ENCODE assay signal across 24 cellular contexts in genomic region chr4:141571793-141572192, GRCh38.
"Had no signal": no experiment of that assay in that cellular context is flagged by ENCODE, and none has a peak within 500 bp of the region (broad histone marks: within the 10 kb centered on the region; RNA-seq: fewer than 3 reads in every experiment).

No MANE protein-coding gene starts in this region.

- H3K27ac Mint-ChIP-seq: activated CD4-positive, alpha-beta T cell treated with anti-CD3 and anti-CD28 coated beads, Interleukin-2, amount 10 ng/mL, durations not matched to agents 24 days and 14 days; activated CD8-positive, alpha-beta T cell treated with anti-CD3 and anti-CD28 coated beads for 36 hours; activated naive CD4-positive, alpha-beta T cell treated with anti-CD3 and anti-CD28 coated beads, Interleukin-2, amount 50 U/mL, for 24 hours; activated naive CD8-positive, alpha-beta T cell treated with anti-CD3 and anti-CD28 coated beads, Interleukin-2, amount 10 ng/mL, durations not matched to agents 7 days and 5 days; activated T-helper 2 cell treated with anti-CD3 and anti-CD28 coated beads, Interferon-gamma antibody, Interleukin-2, Interleukin-4, amounts not matched to agents 10 μg/mL and 5 μg/mL and 100 μg/mL, durations not matched to agents 14 hours and 24 hours and 36 hours had no signal

- H3K4me3 Mint-ChIP-seq: activated CD4-positive, alpha-beta T cell treated with anti-CD3 and anti-CD28 coated beads, Interleukin-2, amount 10 ng/mL, durations not matched to agents 24 days and 14 days; activated CD8-positive, alpha-beta T cell treated with anti-CD3 and anti-CD28 coated beads for 36 hours; activated naive CD4-positive, alpha-beta T cell treated with anti-CD3 and anti-CD28 coated beads, Interleukin-2, amount 50 U/mL, for 24 hours; activated naive CD8-positive, alpha-beta T cell treated with anti-CD3 and anti-CD28 coated beads, Interleukin-2, amount 10 ng/mL, durations not matched to agents 7 days and 5 days; central memory CD8-positive, alpha-beta T cell had no signal

- H3K4me2 ChIP-seq: KMS-11 had no signal

- ATAC-seq: activated CD8-positive, alpha-beta T cell treated with anti-CD3 and anti-CD28 coated beads for 36 hours had no signal

- H3K9me3 ChIP-seq: ascending aorta, Peyer's patch had no signal

- H3K36me3 Mint-ChIP-seq: activated naive CD4-positive, alpha-beta T cell treated with anti-CD3 and anti-CD28 coated beads, Interleukin-2, amount 50 U/mL, for 24 hours; activated naive CD8-positive, alpha-beta T cell treated with anti-CD3 and anti-CD28 coated beads, Interleukin-2, amount 10 ng/mL, durations not matched to agents 7 days and 5 days had no signal

- H3K36me3 ChIP-seq: ascending aorta, cardiac muscle cell, Peyer's patch had no signal

- H3K27ac ChIP-seq: ascending aorta, cardiac muscle cell, KMS-11, Peyer's patch had no signal

- H3K27me3 ChIP-seq: ascending aorta, cardiac muscle cell, Peyer's patch had no signal

- H3K4me1 Mint-ChIP-seq: activated CD4-positive, alpha-beta T cell treated with anti-CD3 and anti-CD28 coated beads, Interleukin-2, amount 10 ng/mL, durations not matched to agents 24 days and 14 days; activated naive CD4-positive, alpha-beta T cell treated with anti-CD3 and anti-CD28 coated beads, Interleukin-2, amount 50 U/mL, for 24 hours; activated naive CD8-positive, alpha-beta T cell treated with anti-CD3 and anti-CD28 coated beads, Interleukin-2, amount 10 ng/mL, durations not matched to agents 7 days and 5 days; central memory CD8-positive, alpha-beta T cell had no signal

- DNase-seq: activated CD4-positive, alpha-beta T cell treated with anti-CD3 and anti-CD28 coated beads, Interleukin-2, amount 10 ng/mL, durations not matched to agents 24 days and 14 days; activated CD4-positive, alpha-beta T cell treated with anti-CD3 and anti-CD28 coated beads, Interleukin-2, amount 50 U/mL, for 4 hours; activated CD8-positive, alpha-beta T cell treated with anti-CD3 and anti-CD28 coated beads for 36 hours; activated gamma-delta T cell; activated naive CD4-positive, alpha-beta T cell treated with Interleukin-2 at 50 U/mL for 16 hours; activated naive CD8-positive, alpha-beta T cell treated with anti-CD3 and anti-CD28 coated beads, Interleukin-2, amount 10 ng/mL, durations not matched to agents 7 days and 5 days; activated T-cell treated with anti-CD3 and anti-CD28 coated beads, Interleukin-2, amount 50 U/mL, for 1 hour; amygdala; NCI-H1092 treated with DMSO at 0.1 percent for 48 hours; NCI-H1436; NCI-H1694 treated with DMSO at 0.1 percent for 48 hours; NCI-H2029; NCI-H345; NCI-H524 treated with DMSO at 0.1 percent for 48 hours; Peyer's patch; RPMI8226; SHP77 treated with DMSO at 0.1 percent for 48 hours; T1000 had no signal

- H3K9me3 Mint-ChIP-seq: activated CD4-positive, alpha-beta T cell treated with anti-CD3 and anti-CD28 coated beads, Interleukin-2, amount 10 ng/mL, durations not matched to agents 24 days and 14 days; activated CD8-positive, alpha-beta T cell treated with anti-CD3 and anti-CD28 coated beads for 36 hours; activated naive CD4-positive, alpha-beta T cell treated with anti-CD3 and anti-CD28 coated beads, Interleukin-2, amount 50 U/mL, for 24 hours; activated naive CD8-positive, alpha-beta T cell treated with anti-CD3 and anti-CD28 coated beads, Interleukin-2, amount 10 ng/mL, durations not matched to agents 7 days and 5 days; activated T-helper 2 cell treated with anti-CD3 and anti-CD28 coated beads, Interferon-gamma antibody, Interleukin-2, Interleukin-4, amounts not matched to agents 10 μg/mL and 5 μg/mL and 100 μg/mL, durations not matched to agents 14 hours and 24 hours and 36 hours; central memory CD8-positive, alpha-beta T cell had no signal

- H3K27me3 Mint-ChIP-seq: activated CD4-positive, alpha-beta T cell treated with anti-CD3 and anti-CD28 coated beads, Interleukin-2, amount 10 ng/mL, durations not matched to agents 24 days and 14 days; activated CD8-positive, alpha-beta T cell treated with anti-CD3 and anti-CD28 coated beads for 36 hours; activated naive CD8-positive, alpha-beta T cell treated with anti-CD3 and anti-CD28 coated beads, Interleukin-2, amount 10 ng/mL, durations not matched to agents 7 days and 5 days had no signal

- H3K9ac ChIP-seq: KMS-11 had no signal

- H3K4me1 ChIP-seq: ascending aorta, Peyer's patch had no signal

- H3K4me3 ChIP-seq: ascending aorta, cardiac muscle cell, Peyer's patch had no signal
